Comparison of ENCODE assay signal across 1 cellular context in genomic region chr1:156146006-156146748, GRCh38.
A peak's percentile ranks its signal among the peaks of the same experiment; 100 is the strongest.
TF ChIP-seq lines count a peak whose summit lies in the region.

No MANE protein-coding gene starts in this region.

TF ChIP-seq in K562, 482 proteins besides CTCF, POLR2A, EP300 and RAD21 (continued from another document and continues in another):
- TF ChIP-seq FOXP4 (CRISPR knock-in tag; IDR thresholded peaks at IDR 0.05; ENCODE audit: borderline replicate concordance) (no peak), ZNF165 (CRISPR knock-in tag; IDR thresholded peaks at IDR 0.05; ENCODE audit: borderline replicate concordance) (no peak), MAFK (IDR thresholded peaks at IDR 0.05; ENCODE audit: low read length) (0 out of 2 replicates have a peak, but pooled peaks have one; percentile 3), MCM5 (IDR thresholded peaks at IDR 0.05; ENCODE audit: low read depth) (no peak), NKRF (IDR thresholded peaks at IDR 0.05; ENCODE audit: borderline replicate concordance) (no peak), BHLHE40 (IDR thresholded peaks at IDR 0.05; ENCODE audit: low read length) (peak; percentile 86), DMBX1 (CRISPR knock-in tag; IDR thresholded peaks at IDR 0.05; ENCODE audit: borderline replicate concordance) (no peak), CBX5 (IDR thresholded peaks at IDR 0.05; ENCODE audit: borderline replicate concordance, low read depth) (no peak), MXI1 (IDR thresholded peaks at IDR 0.05; ENCODE audit: low read depth, low read length) (no peak), ZNF76 (CRISPR knock-in tag; IDR thresholded peaks at IDR 0.05; ENCODE audit: borderline replicate concordance) (no peak), ZNF583 (CRISPR knock-in tag; IDR thresholded peaks at IDR 0.05) (no peak), ZNF134 (CRISPR knock-in tag; conservative IDR thresholded peaks at IDR 0.05) (no peak), BRF1 (IDR thresholded peaks at IDR 0.05; ENCODE audit: borderline replicate concordance, extremely low read depth, insufficient read length) (no peak), E2F1 (CRISPR knock-in tag; IDR thresholded peaks at IDR 0.05) (peak; percentile 34; the same call in 1 of the 2 replicates), ZNF668 (CRISPR knock-in tag; IDR thresholded peaks at IDR 0.05) (no peak), CLOCK (CRISPR knock-in tag; IDR thresholded peaks at IDR 0.05; ENCODE audit: borderline replicate concordance) (no peak), ZNF699 (CRISPR knock-in tag; IDR thresholded peaks at IDR 0.05; ENCODE audit: insufficient replicate concordance) (no peak), CUX1 (CRISPR knock-in tag; IDR thresholded peaks at IDR 0.05) (no peak), KAT2B (IDR thresholded peaks at IDR 0.05; ENCODE audit: low read depth, low read length) (no peak), FOS (IDR thresholded peaks at IDR 0.05; ENCODE audit: extremely low read depth, insufficient read length) (no peak), RERE (CRISPR knock-in tag; IDR thresholded peaks at IDR 0.05; ENCODE audit: borderline replicate concordance) (no peak), CEBPG (CRISPR knock-in tag; IDR thresholded peaks at IDR 0.05) (no peak), CEBPG (tag; conservative IDR thresholded peaks at IDR 0.05 in 1 of 2, IDR thresholded peaks at IDR 0.05 in 1 of 2) (no peak), ZBTB12 (CRISPR knock-in tag; IDR thresholded peaks at IDR 0.05) (no peak), VEZF1 (CRISPR knock-in tag; IDR thresholded peaks at IDR 0.05) (no peak), ETV5 (CRISPR knock-in tag; IDR thresholded peaks at IDR 0.05; ENCODE audit: low read depth) (no peak), MTA1 (IDR thresholded peaks at IDR 0.05; ENCODE audit: borderline replicate concordance) (no peak), SIX5 (IDR thresholded peaks at IDR 0.05; ENCODE audit: borderline replicate concordance in 1 of 2, insufficient read depth in 1 of 2, low read depth in 1 of 2, low read length in 2 of 2) (no peak), TFAP4 (CRISPR knock-in tag; IDR thresholded peaks at IDR 0.05; ENCODE audit: borderline replicate concordance) (0 out of 2 replicates have a peak, but pooled peaks have one; percentile 20), ZNF830 (CRISPR knock-in tag; IDR thresholded peaks at IDR 0.05) (no peak), MAZ (CRISPR knock-in tag; conservative IDR thresholded peaks at IDR 0.05 in 1 of 2, IDR thresholded peaks at IDR 0.05 in 1 of 2) (peak in 1 of 2 experiments; percentile 65; a peak in 1 of 4 replicates)
